ENCODE assay signal across 8 cellular contexts in the genomic region with DNA sequence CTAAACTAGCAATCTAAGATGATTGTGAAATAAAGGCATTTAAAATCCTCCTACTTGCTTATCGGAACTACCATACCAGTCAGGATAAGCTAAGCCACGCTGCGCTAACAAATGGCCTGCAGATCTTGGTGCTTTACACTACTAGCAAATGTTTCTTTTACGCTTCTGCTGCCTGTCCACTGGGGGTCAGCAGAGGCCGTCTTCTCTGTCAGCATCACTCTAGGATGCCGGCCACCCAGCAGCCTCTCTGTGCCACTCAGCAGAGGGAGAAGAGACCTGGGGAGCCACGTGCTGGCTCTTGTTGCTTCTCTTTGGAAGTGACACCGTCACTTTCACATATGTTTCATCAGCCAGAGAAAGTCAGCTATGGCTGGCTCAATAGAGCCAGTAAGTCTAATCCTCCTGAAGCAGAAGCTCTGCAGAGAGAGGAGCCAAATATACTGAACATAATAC. TPM values are rescaled to one million over a fixed set of nuclear protein-coding genes. Genes with fewer than 3 reads are reported as not detected.
DNase-seq lines count a peak whose midpoint lies in the region; ATAC-seq and TF ChIP-seq lines count a peak whose summit lies in the region.

No MANE protein-coding gene starts in this region.

- peak; percentile 50 for TF ChIP-seq CTCF in DOHH2 (IDR thresholded peaks at IDR 0.05; ENCODE audit: low read depth, low read length, poor library complexity, severe bottlenecking)
- peak; percentile 79 for TF ChIP-seq CTCF in PC-9 (conservative IDR thresholded peaks at IDR 0.05)
- peak; percentile 54 for TF ChIP-seq CTCF in cardiac muscle cell (IDR thresholded peaks at IDR 0.05; ENCODE audit: low read depth, low read length)
- TF ChIP-seq CTCF in gastrocnemius medialis (IDR thresholded peaks at IDR 0.05 in 4 of 5, conservative IDR thresholded peaks at IDR 0.05 in 1 of 5) = peak; percentile 66 to 77 (median 70)

- intact Hi-C loops in PC-9 (cut with micrococcal nuclease; ENCODE audit: unreplicated experiment) = loop anchor here (1.0 to 10.0 kb wide), 2 partner anchors 450 to 623 kb away; no protein-coding TSS in a partner anchor
- intact Hi-C loops in gastrocnemius medialis (cut with DNase I; ENCODE audit: low total_unique reads) = loop anchor here (5.0 to 10.0 kb wide), 2 partner anchors 290 to 353 kb away; partner anchors contain the start of gene COL6A3

- no TSS peak for BruUV-seq in PC-9 (replicated peaks; lab: Mats Ljungman, UMichigan)

- CTCF ChIA-PET in PC-9 (lab: Charles Lee) = interaction anchor here (0.7 to 0.8 kb wide), 3 partner anchors 436 to 450 kb away, joined by 3 read pairs; no protein-coding TSS in a partner anchor

- POLR2A ChIA-PET in PC-9 (lab: Charles Lee; ENCODE audit: unreplicated experiment) = interaction anchor here (0.5 to 0.7 kb wide), 2 partner anchors 15 to 540 kb away, joined by 4 read pairs; no protein-coding TSS in a partner anchor

- H3K79me2 ChIP-seq in DOHH2 (ENCODE audit: control insufficient read depth, low read length) (no peaks in the 10 kb centered on the region), PC-9 (ENCODE audit: low read depth) (no peaks in the 10 kb centered on the region)

- no peaks in the 10 kb centered on the region for H3K36me3 ChIP-seq in DOHH2 (ENCODE audit: control insufficient read depth, low read length)
- no peaks in the 10 kb centered on the region for H3K36me3 ChIP-seq in PC-9 (ENCODE audit: low read depth)
- H3K36me3 ChIP-seq in cardiac muscle cell = no peaks in the 10 kb centered on the region
- no peaks in the 10 kb centered on the region for H3K36me3 ChIP-seq in gastrocnemius medialis

- H3K4me2 ChIP-seq in DOHH2 (ENCODE audit: low read length) (no peak overlapping the region), PC-9 (peak overlapping the region; percentile 29)

- peak overlapping the region; percentile 57 for H2AFZ ChIP-seq in PC-9

- H3K27me3 ChIP-seq in DOHH2 (ENCODE audit: control insufficient read depth, low read length) (no peaks in the 10 kb centered on the region), PC-9 (ENCODE audit: insufficient read depth, low read depth) (no peaks in the 10 kb centered on the region), cardiac muscle cell (no peaks in the 10 kb centered on the region), gastrocnemius medialis (no peaks in the 10 kb centered on the region)

- DNase-seq in PC-9 (peak; percentile 55 to 67), cardiac muscle cell (ENCODE audit: low read depth in 1 of 2, low spot score in 1 of 2) (peak; percentile 27 to 85), gastrocnemius medialis (peak; percentile 49 to 73), NCI-H1930 (lab: John Stamatoyannopoulos, UW) (no peak)
- peak; percentile 6 for DNase-seq in activated effector memory CD4-positive, alpha-beta T cell treated with Interleukin-2 at 50 U/mL for 16 hours

- H3K4me3 ChIP-seq in DOHH2 (ENCODE audit: low read length) = no peak overlapping the region
- H3K4me3 ChIP-seq in PC-9 = no peak overlapping the region
- no peak overlapping the region for H3K4me3 ChIP-seq in cardiac muscle cell
- H3K4me3 ChIP-seq in gastrocnemius medialis = no peak overlapping the region

- H4K20me1 ChIP-seq in DOHH2 (ENCODE audit: control insufficient read depth, insufficient read depth, low read depth, low read length) (no peaks in the 10 kb centered on the region), PC-9 (ENCODE audit: insufficient read depth) (no peaks in the 10 kb centered on the region)

- H3K9me3 ChIP-seq in DOHH2 (ENCODE audit: control insufficient read depth, insufficient read depth, low read length) = no peaks in the 10 kb centered on the region
- H3K9me3 ChIP-seq in PC-9 (ENCODE audit: insufficient read depth, low read depth) = 0 out of 2 replicates have a peak, but pooled peaks cover 2% of the 10 kb centered on the region
- H3K9me3 ChIP-seq in cardiac muscle cell (ENCODE audit: low read depth) = no peaks in the 10 kb centered on the region
- H3K9me3 ChIP-seq in gastrocnemius medialis = no peaks in the 10 kb centered on the region

- in situ Hi-C loops in gastrocnemius medialis (cut with MboI; ENCODE audit: low sequenced_read_pairs in 4 of 4) = loop anchor here in 2 of 4 donors (10.0 kb wide), 2 partner anchors 293 to 353 kb away; partner anchors contain the start of gene COL6A3 (in 2 of the 2)

- H3K27ac ChIP-seq in DOHH2 (ENCODE audit: low read depth, low read length) = no peak overlapping the region
- peak overlapping the region; percentile 44 for H3K27ac ChIP-seq in PC-9
- no peak overlapping the region for H3K27ac ChIP-seq in cardiac muscle cell
- peak overlapping the region in 2 of 4 donors; percentile 24 to 39 for H3K27ac ChIP-seq in gastrocnemius medialis

- ATAC-seq in HG03159 (IDR thresholded peaks at IDR 0.05; ENCODE audit: unreplicated experiment) (peak; percentile 66), gastrocnemius medialis (peak; percentile 54 to 76), GM21786 (IDR thresholded peaks at IDR 0.05; ENCODE audit: unreplicated experiment) (no peak)

- H3K9me2 ChIP-seq in DOHH2 (replicated peaks; ENCODE audit: control insufficient read depth, low read length) (no peaks in the 10 kb centered on the region), PC-9 (ENCODE audit: insufficient read depth) (no peaks in the 10 kb centered on the region)

- H3F3A ChIP-seq in DOHH2 (ENCODE audit: control insufficient read depth, insufficient read depth) = no peaks in the 10 kb centered on the region
- peaks cover 10% of the 10 kb centered on the region; the same call in 1 of the 2 replicates for H3F3A ChIP-seq in PC-9 (ENCODE audit: insufficient read depth, low read depth)

- H3K4me1 ChIP-seq in DOHH2 (ENCODE audit: control insufficient read depth, low read length) (peaks cover 9% of the 10 kb centered on the region), PC-9 (replicated peaks; ENCODE audit: insufficient read depth) (peaks cover 19% of the 10 kb centered on the region; the same call in 1 of the 2 replicates), cardiac muscle cell (ENCODE audit: low read depth) (no peaks in the 10 kb centered on the region), gastrocnemius medialis (peaks cover 11 to 13% of the 10 kb centered on the region in 2 donors)

- TF ChIP-seq POLR2A in gastrocnemius medialis (IDR thresholded peaks at IDR 0.05) = no peak

RNA-seq across cellular contexts. Expression of gene COPS8, which starts 36.6 kb away (rescaled TPM):
- total RNA-seq in PC-9 (2021) (57.6 and 64.7 TPM in 2 replicates), cardiac muscle cell (99.7 and 155 TPM in 2 replicates), gastrocnemius medialis (100 to 1,000 TPM; 353 to 709 (median 642) TPM)
- polyA plus RNA-seq in cardiac muscle cell = 139 and 186 TPM in 2 replicates

Comparison
In these comparisons a context has a peak if more than half of its experiments do, and no peak if none do; other contexts are left out.
1. DNase-seq: peak in PC-9 (2 of 2), activated effector memory CD4-positive, alpha-beta T cell treated with Interleukin-2 at 50 U/mL for 16 hours (single experiment), cardiac muscle cell (2 of 2) and gastrocnemius medialis (2 of 2); none in NCI-H1930 (0 of 2).
2. Peak in every context shown above with its lines, with median percentiles within 50 percentile points of each other: CTCF ChIP-seq.